In the genomic region with DNA sequence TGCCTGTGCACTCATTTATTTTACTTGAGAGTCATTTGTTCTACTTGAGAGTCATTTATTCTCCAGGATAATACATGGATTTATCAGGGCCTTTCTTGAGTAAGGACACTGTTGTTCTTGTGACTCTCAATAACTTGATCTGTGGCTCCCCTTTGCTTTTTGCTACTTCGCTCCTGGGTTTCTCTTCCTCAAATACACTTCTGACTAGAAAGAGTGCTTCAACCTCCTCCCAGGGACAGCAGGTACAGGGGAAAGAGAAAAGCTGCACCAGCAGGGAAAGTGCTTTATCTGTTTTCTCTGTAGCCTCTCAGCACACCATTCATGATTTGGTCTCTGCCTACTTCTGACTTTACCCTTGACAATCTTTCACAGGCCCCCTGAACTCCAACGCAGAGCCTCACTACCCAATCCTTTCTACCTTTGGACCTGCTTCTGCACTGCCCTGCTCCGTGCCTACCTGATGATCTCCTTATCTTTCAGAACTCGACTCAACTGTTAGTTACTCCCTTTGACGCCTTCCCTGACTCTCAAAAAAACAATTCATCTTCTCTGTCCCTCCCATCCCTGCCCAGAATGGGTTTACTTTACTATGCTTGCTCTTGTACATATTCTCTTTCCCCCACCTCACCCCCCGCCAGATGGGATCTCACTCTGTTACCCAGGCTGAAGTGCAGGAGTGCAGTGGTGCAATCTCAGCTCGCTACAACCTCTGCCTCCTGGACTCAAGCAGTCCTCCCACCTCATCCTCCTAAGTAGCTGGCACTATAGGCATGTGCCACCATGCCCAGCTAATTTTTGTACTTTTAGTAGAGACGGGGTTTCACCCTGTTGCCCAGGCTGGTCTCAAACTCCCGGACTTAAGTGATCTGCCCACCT, we compare ENCODE assay signal across 9 cellular contexts. TPM values are rescaled to one million over a fixed set of nuclear protein-coding genes. Genes with fewer than 3 reads are reported as not detected.
A peak's percentile ranks its signal among the peaks of the same experiment; 100 is the strongest.
DNase-seq lines count a peak whose midpoint lies in the region; ATAC-seq and TF ChIP-seq lines count a peak whose summit lies in the region.
"Had no signal": no experiment of that assay in that cellular context is flagged by ENCODE, and none has a peak within 500 bp of the region (broad histone marks: within the 10 kb centered on the region; RNA-seq: fewer than 3 reads in every experiment).

No MANE protein-coding gene starts in this region.

- H3K4me1 ChIP-seq in GM23248 (ENCODE audit: insufficient read depth) (peaks cover 16% of the 10 kb centered on the region), mesendoderm (ENCODE audit: control insufficient read depth, low read depth, low read length) (peaks cover 5% of the 10 kb centered on the region), prostate gland (replicated peaks) (no peaks in the 10 kb centered on the region)

- H3K36me3 ChIP-seq in GM23248 (ENCODE audit: low read depth) (no peaks in the 10 kb centered on the region), SK-N-MC (ENCODE audit: insufficient read depth, low read length) (no peaks in the 10 kb centered on the region), mesendoderm (ENCODE audit: control insufficient read depth, insufficient read depth, low read length) (no peaks in the 10 kb centered on the region), prostate gland (no peaks in the 10 kb centered on the region)

- ATAC-seq in GM19397 (IDR thresholded peaks at IDR 0.05; ENCODE audit: unreplicated experiment): no peak

- no peak overlapping the region for H4K5ac ChIP-seq in mesendoderm (ENCODE audit: low read length)

- peak overlapping the region; percentile 7; the same call in 1 of the 2 replicates for H3K4me3 ChIP-seq in GM12864 (ENCODE audit: low read depth, low read length)
- peak overlapping the region; percentile 57 for H3K4me3 ChIP-seq in GM23248
- H3K4me3 ChIP-seq in SK-N-MC: peak overlapping the region; percentile 30; the same call in 1 of the 2 replicates
- H3K4me3 ChIP-seq in mesendoderm (ENCODE audit: low read length): no peak overlapping the region
- no peak overlapping the region for H3K4me3 ChIP-seq in prostate gland

- peak overlapping the region; percentile 13; the same call in 1 of the 2 replicates for H3K9ac ChIP-seq in GM23248
- no peak overlapping the region for H3K9ac ChIP-seq in SK-N-MC (ENCODE audit: insufficient read length)
- H3K9ac ChIP-seq in mesendoderm (ENCODE audit: low read length): peak overlapping the region; percentile 20

- no peaks in the 10 kb centered on the region for H3K79me2 ChIP-seq in GM23248 (ENCODE audit: insufficient read depth)
- no peaks in the 10 kb centered on the region for H3K79me2 ChIP-seq in mesendoderm (ENCODE audit: control insufficient read depth, insufficient read depth, low read length)

- no peak overlapping the region for H2BK5ac ChIP-seq in mesendoderm (ENCODE audit: low read length)

- WGBS in GM23248 (ENCODE audit: low coverage in 1 of 2, low lambda C conversion rate in 2 of 2, missing lambda C conversion rate in 2 of 2), 2 experiments: 73 to 76% methylated on average over 9 of the region's 9 CpGs
- no CpG with 5 or more reads among the region's 9 CpGs for WGBS in mesendoderm (ENCODE audit: extremely low coverage, insufficient coverage, low lambda C conversion rate)
- 71% methylated on average over 9 of the region's 9 CpGs for WGBS in prostate gland

- H3K9me2 ChIP-seq in GM23248 (ENCODE audit: insufficient read depth): no peaks in the 10 kb centered on the region

- no peak overlapping the region for H2BK15ac ChIP-seq in mesendoderm (replicated peaks; ENCODE audit: low read depth)

- H3K18ac ChIP-seq in mesendoderm (ENCODE audit: low read length): no peak overlapping the region

- H3K4ac ChIP-seq in mesendoderm (ENCODE audit: low read depth, low read length): no peak overlapping the region

- no peaks in the 10 kb centered on the region for H3K9me3 ChIP-seq in GM23248 (ENCODE audit: low read depth)
- H3K9me3 ChIP-seq in SK-N-MC (ENCODE audit: low read depth, low read length): no peaks in the 10 kb centered on the region
- no peaks in the 10 kb centered on the region for H3K9me3 ChIP-seq in prostate gland

- peak overlapping the region; percentile 78 for H3K4me2 ChIP-seq in GM23248 (ENCODE audit: unreplicated experiment)
- H3K4me2 ChIP-seq in mesendoderm (ENCODE audit: low read length): no peak overlapping the region

- in situ Hi-C loops in GM23248 (cut with MboI): no loop called here

- no peak overlapping the region for H2AK5ac ChIP-seq in mesendoderm (ENCODE audit: low read length)

- H3K27ac ChIP-seq in GM23248: no peak overlapping the region
- no peak overlapping the region for H3K27ac ChIP-seq in SK-N-MC
- H3K27ac ChIP-seq in mesendoderm (ENCODE audit: low read depth, low read length): no peak overlapping the region
- no peak overlapping the region for H3K27ac ChIP-seq in prostate gland

- no peak for TF ChIP-seq CTCF in GM12864 (IDR thresholded peaks at IDR 0.05; ENCODE audit: low read depth, low read length, missing control alignments)
- TF ChIP-seq CTCF in prostate gland (IDR thresholded peaks at IDR 0.05): no peak

- intact Hi-C loops in prostate gland (cut with DNase I) (loop anchor here (5.0 kb wide), 1 partner anchor 35 kb away; a partner anchor contains a TSS), posterior cingulate gyrus (cut with DNase I) (loop anchor here (2.0 kb wide), 1 partner anchor 31 kb away; no protein-coding TSS in a partner anchor)

- no peak overlapping the region for H2BK120ac ChIP-seq in mesendoderm (ENCODE audit: low read depth, low read length)

- H3F3A ChIP-seq in GM23248 (ENCODE audit: insufficient read depth): peaks cover 8% of the 10 kb centered on the region

- H3K79me1 ChIP-seq in mesendoderm (ENCODE audit: low read length): no peaks in the 10 kb centered on the region

- H3K27me3 ChIP-seq in GM23248 (replicated peaks; ENCODE audit: insufficient read depth) (peaks cover 16% of the 10 kb centered on the region), mesendoderm (ENCODE audit: insufficient read depth, low read length, poor library complexity) (no peaks in the 10 kb centered on the region), prostate gland (replicated peaks; ENCODE audit: insufficient read depth) (no peaks in the 10 kb centered on the region)

- peak overlapping the region; percentile 83 for H2AFZ ChIP-seq in GM23248

- no peak for TF ChIP-seq POLR2A in prostate gland (IDR thresholded peaks at IDR 0.05)

- peak overlapping the region; percentile 37 for H3K56ac ChIP-seq in mesendoderm (ENCODE audit: low read length)

- H3K23ac ChIP-seq in mesendoderm (ENCODE audit: low read length): no peak overlapping the region

- H4K8ac ChIP-seq in mesendoderm (ENCODE audit: low read depth, low read length): no peak overlapping the region

- no peaks in the 10 kb centered on the region for H4K20me1 ChIP-seq in GM23248 (ENCODE audit: insufficient read depth)

- DNase-seq in GM12864 (ENCODE audit: low read depth) (no peak), GM23248 (no peak), SK-N-MC (ENCODE audit: low read depth, low spot score) (no peak), mesendoderm (no peak), prostate gland (ENCODE audit: low spot score) (no peak), posterior cingulate gyrus (no peak), DMS79 treated with DMSO at 0.1 percent for 48 hours (lab: John Stamatoyannopoulos, UW) (no peak)

RNA-seq across cellular contexts. Expression of a gene that starts 15.6 kb away (rescaled TPM):
- 4.8 and 5.5 TPM in 2 replicates for total RNA-seq in GM23248 (2014; rRNA removed; shearing (Covaris generic))
- 5.4 and 5.7 TPM in 2 replicates for polyA plus RNA-seq in GM23248 (2016; fragmentation: Nextera tagmentation; extraction: Ambion mirVana)
- 5.4 TPM for polyA plus RNA-seq in mesendoderm (2013, experiment 1 of 2)
- polyA plus RNA-seq in mesendoderm (2013, experiment 2 of 2): 5.4 TPM
- 1 to 10 TPM; 5.9 to 8.4 TPM for total RNA-seq in prostate gland

RNA-seq across cellular contexts. Expression of a gene that starts 22.6 kb away (rescaled TPM):
- not detected in 2 replicates for total RNA-seq in GM23248 (2014; rRNA removed; shearing (Covaris generic))
- not detected in 2 replicates for polyA plus RNA-seq in GM23248 (2016; fragmentation: Nextera tagmentation; extraction: Ambion mirVana)
- 0.45 TPM for polyA plus RNA-seq in mesendoderm (2013, experiment 1 of 2)
- 0.35 TPM for polyA plus RNA-seq in mesendoderm (2013, experiment 2 of 2)
- total RNA-seq in prostate gland: not detected
- total RNA-seq: T-helper 2 cell treated with Interferon-gamma antibody and Interleukin-4, amounts not matched to agents 100 ng/mL and 5 ng/mL, for 36 hours had no signal

RNA-seq across cellular contexts. Expression of a gene that starts 34.0 kb away (rescaled TPM):
- total RNA-seq in GM23248 (2014; rRNA removed; shearing (Covaris generic)): 0.13 TPM in 1 of 2 replicates, not detected in the other
- polyA plus RNA-seq in GM23248 (2016; fragmentation: Nextera tagmentation; extraction: Ambion mirVana): not detected in 2 replicates
- polyA plus RNA-seq in mesendoderm (2013, experiment 1 of 2): 0.01 TPM
- polyA plus RNA-seq in mesendoderm (2013, experiment 2 of 2): 0.04 TPM
- under 1 TPM in 1 of 2 donors, not detected in 1; 0.51 TPM for total RNA-seq in prostate gland
- total RNA-seq: T-helper 2 cell treated with Interferon-gamma antibody and Interleukin-4, amounts not matched to agents 100 ng/mL and 5 ng/mL, for 36 hours had no signal

RNA-seq across cellular contexts. Expression of a gene that starts 51.1 kb away (rescaled TPM):
- 43.3 and 52.2 TPM in 2 replicates for total RNA-seq in GM23248 (2014; rRNA removed; shearing (Covaris generic))
- 32.9 and 34.6 TPM in 2 replicates for polyA plus RNA-seq in GM23248 (2016; fragmentation: Nextera tagmentation; extraction: Ambion mirVana)
- 22.0 TPM for polyA plus RNA-seq in mesendoderm (2013, experiment 1 of 2)
- 20.7 TPM for polyA plus RNA-seq in mesendoderm (2013, experiment 2 of 2)
- 100 to 1,000 TPM in 1 of 2 donors, 10 to 100 TPM in 1; 35.9 to 101 TPM for total RNA-seq in prostate gland

Comparison
In these comparisons a context has a peak if more than half of its experiments do, and no peak if none do; other contexts are left out.
1. H3K4me3 ChIP-seq: peak in GM12864 (single experiment), GM23248 (single experiment) and SK-N-MC (single experiment); none in mesendoderm (single experiment) and prostate gland (0 of 2).